ENCODE assay signal across 14 cellular contexts in genomic region chr18:44996261-44996660, GRCh38.
DNase-seq lines count a peak whose midpoint lies in the region; ATAC-seq and TF ChIP-seq lines count a peak whose summit lies in the region.
"Had no signal": no experiment of that assay in that cellular context is flagged by ENCODE, and none has a peak within 500 bp of the region (broad histone marks: within the 10 kb centered on the region; RNA-seq: fewer than 3 reads in every experiment).

No MANE protein-coding gene starts in this region.

- H3K9me3 ChIP-seq in neutrophil: no peaks in the 10 kb centered on the region
- H3K9me3 ChIP-seq: SJCRH30 had no signal

- H3K4me3 ChIP-seq in neutrophil (ENCODE audit: low read depth in 1 of 2, low read length in 1 of 2): no peak overlapping the region
- H3K4me3 ChIP-seq: hepatocyte, lower lobe of right lung, SJCRH30 had no signal

- no peaks in the 10 kb centered on the region for H3K36me3 ChIP-seq in neutrophil
- H3K36me3 ChIP-seq: brain microvascular endothelial cell, lower lobe of right lung, SJCRH30 had no signal

- no peaks in the 10 kb centered on the region for H3K27me3 ChIP-seq in neutrophil
- H3K27me3 ChIP-seq: brain microvascular endothelial cell, hepatocyte, SJCRH30 had no signal

- DNase-seq in NOMO-1 treated with DMSO at 0.1 percent for 48 hours (lab: John Stamatoyannopoulos, UW; ENCODE audit: unreplicated experiment) (peak; percentile 72), middle frontal gyrus (ENCODE audit: extremely low spot score, low spot score) (no peak), AG08396 (ENCODE audit: low spot score) (no peak), NCI-H146 (lab: John Stamatoyannopoulos, UW) (no peak)
- DNase-seq: activated CD4-positive, alpha-beta T cell treated with anti-CD3 and anti-CD28 coated beads for 36 hours; activated effector memory CD4-positive, alpha-beta T cell treated with Interleukin-2 at 50 U/mL for 16 hours; brain microvascular endothelial cell; CD4-positive, alpha-beta T cell; lower lobe of right lung; SJCRH30 had no signal

- TF ChIP-seq CTCF in neutrophil (IDR thresholded peaks at IDR 0.05): no peak

- peak; percentile 58 for ATAC-seq in GM19035 (IDR thresholded peaks at IDR 0.05; ENCODE audit: unreplicated experiment)
- ATAC-seq in HG03039 (IDR thresholded peaks at IDR 0.05; ENCODE audit: unreplicated experiment): peak; percentile 74
- ATAC-seq: activated CD4-positive, alpha-beta T cell treated with anti-CD3 and anti-CD28 coated beads for 36 hours had no signal

- peak overlapping the region; percentile 12 for H3K27ac ChIP-seq in neutrophil
- H3K27ac ChIP-seq: brain microvascular endothelial cell, hepatocyte, lower lobe of right lung, SJCRH30 had no signal

- H3K4me1 ChIP-seq in neutrophil (ENCODE audit: control insufficient read depth in 1 of 2, insufficient read depth in 1 of 2, low read depth in 1 of 2, low read length in 1 of 2): peaks cover 4 to 6% of the 10 kb centered on the region in 2 experiments
- H3K4me1 ChIP-seq: lower lobe of right lung, SJCRH30 had no signal
